In the genomic region with DNA sequence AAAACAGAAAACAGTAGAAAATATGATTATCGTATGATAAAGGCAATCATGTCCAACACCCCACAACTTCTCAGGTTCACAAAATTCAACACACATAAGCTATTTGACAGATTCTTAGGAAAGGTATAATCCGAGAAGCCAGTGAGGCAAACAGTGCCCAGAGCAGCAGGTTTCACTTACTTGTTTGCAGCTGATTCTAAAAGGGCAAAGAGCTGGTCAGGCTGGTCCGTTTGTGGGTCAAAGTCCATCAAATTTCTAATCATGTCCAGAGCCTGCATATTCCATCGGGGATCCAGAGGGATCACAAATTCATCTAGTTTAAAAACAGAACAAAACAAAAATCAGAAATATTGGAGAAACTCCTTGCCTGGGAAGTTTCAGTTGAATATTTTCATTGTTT, we compare ENCODE assay signal across 31 cellular contexts.
"Had no signal": no experiment of that assay in that cellular context is flagged by ENCODE, and none has a peak within 500 bp of the region (broad histone marks: within the 10 kb centered on the region; RNA-seq: fewer than 3 reads in every experiment).

No MANE protein-coding gene starts in this region.

- H3K27ac Mint-ChIP-seq: activated naive CD8-positive, alpha-beta T cell treated with anti-CD3 and anti-CD28 coated beads for 36 hours; brain; mesothelial cell of epicardium; nephron progenitor cell; stimulated activated naive B cell treated with anti-CD40 and anti-IgM and Interleukin-4, amounts not matched to agents 10 μg/mL and 1 μg/mL and 100 μg/mL, for 72 hours had no signal

- ATAC-seq: activated CD8-positive, alpha-beta T cell treated with anti-CD3 and anti-CD28 coated beads for 36 hours; left ventricle myocardium superior; psoas muscle; SK-N-SH treated with all-trans-retinoic acid at 6 μM for 48 hours; stimulated activated naive B cell treated with anti-CD40 and anti-IgM and Interleukin-4, amounts not matched to agents 10 μg/mL and 1 μg/mL and 100 μg/mL, for 72 hours; T-helper 17 cell had no signal

- H3K27ac ChIP-seq: adrenal gland, ascending aorta, coronary artery, dorsolateral prefrontal cortex, esophagus muscularis mucosa, foreskin keratinocyte, neutrophil, psoas muscle, suprapubic skin, transverse colon, uterus, WERI-Rb-1 had no signal

- H3K4me1 ChIP-seq: adrenal gland, ascending aorta, esophagus muscularis mucosa, psoas muscle, suprapubic skin, transverse colon, uterus had no signal

- H3K4me3 ChIP-seq: adrenal gland, ascending aorta, coronary artery, dorsolateral prefrontal cortex, esophagus muscularis mucosa, psoas muscle, suprapubic skin, transverse colon, uterus had no signal

- H3K27me3 Mint-ChIP-seq: activated CD8-positive, alpha-beta T cell treated with anti-CD3 and anti-CD28 coated beads for 36 hours; activated naive CD8-positive, alpha-beta T cell treated with anti-CD3 and anti-CD28 coated beads for 36 hours; brain; naive B cell; stimulated activated naive B cell treated with anti-CD40 and anti-IgM and Interleukin-4, amounts not matched to agents 10 μg/mL and 1 μg/mL and 100 μg/mL, for 72 hours; T-helper 17 cell had no signal

- H3K4me3 Mint-ChIP-seq: activated CD8-positive, alpha-beta T cell treated with anti-CD3 and anti-CD28 coated beads for 36 hours; activated naive CD8-positive, alpha-beta T cell treated with anti-CD3 and anti-CD28 coated beads for 36 hours; brain; mesothelial cell of epicardium; naive B cell; nephron progenitor cell; stimulated activated naive B cell treated with anti-CD40 and anti-IgM and Interleukin-4, amounts not matched to agents 10 μg/mL and 1 μg/mL and 100 μg/mL, for 72 hours; T-helper 17 cell had no signal

- H3K4me1 Mint-ChIP-seq: mesothelial cell of epicardium; naive B cell; nephron progenitor cell; stimulated activated naive B cell treated with anti-CD40 and anti-IgM and Interleukin-4, amounts not matched to agents 10 μg/mL and 1 μg/mL and 100 μg/mL, for 72 hours had no signal

- DNase-seq: activated CD4-positive, alpha-beta T cell treated with anti-CD3 and anti-CD28 coated beads, Interleukin-2, amount 50 U/mL, for 1 hour; activated CD4-positive, CD25-positive, alpha-beta regulatory T cell treated with anti-CD3 and anti-CD28 coated beads, Interleukin-2, amount 50 U/mL, for 72 hours; activated CD8-positive, alpha-beta T cell treated with anti-CD3 and anti-CD28 coated beads for 36 hours; activated naive CD4-positive, alpha-beta T cell; activated naive CD8-positive, alpha-beta T cell treated with anti-CD3 and anti-CD28 coated beads for 36 hours; activated T-cell treated with anti-CD3 and anti-CD28 coated beads, Interleukin-2, amount 50 U/mL, for 48 hours; adrenal gland; dorsolateral prefrontal cortex; effector memory CD4-positive, alpha-beta T cell; islet precursor cell; left ventricle myocardium superior; naive B cell; nephron progenitor cell; psoas muscle; stimulated activated CD4-positive, alpha-beta T cell treated with anti-CD3 and anti-CD28 coated beads, Interleukin-15, amount 100 ng/mL, for 24 hours; stimulated activated CD4-positive, alpha-beta T cell treated with anti-CD3 and anti-CD28 coated beads, Interleukin-2, amount 100 ng/mL, for 24 hours; stimulated activated naive B cell treated with anti-CD40 and anti-IgM and Interleukin-4, amounts not matched to agents 10 μg/mL and 1 μg/mL and 100 μg/mL, for 72 hours; T-helper 17 cell; T1000; transverse colon; uterus; WERI-Rb-1 had no signal

- H3K9me3 ChIP-seq: adrenal gland, ascending aorta, esophagus muscularis mucosa, neutrophil, psoas muscle, suprapubic skin, transverse colon, uterus had no signal

- H3K27me3 ChIP-seq: adrenal gland, ascending aorta, dorsolateral prefrontal cortex, esophagus muscularis mucosa, foreskin keratinocyte, neutrophil, suprapubic skin, transverse colon, uterus had no signal

- H3K9me3 Mint-ChIP-seq: activated CD8-positive, alpha-beta T cell treated with anti-CD3 and anti-CD28 coated beads for 36 hours; activated naive CD8-positive, alpha-beta T cell treated with anti-CD3 and anti-CD28 coated beads for 36 hours; brain; mesothelial cell of epicardium; naive B cell; nephron progenitor cell; stimulated activated naive B cell treated with anti-CD40 and anti-IgM and Interleukin-4, amounts not matched to agents 10 μg/mL and 1 μg/mL and 100 μg/mL, for 72 hours had no signal

- H3K36me3 ChIP-seq: uterus had no signal
